ENCODE assay signal across 8 cellular contexts in the genomic region with DNA sequence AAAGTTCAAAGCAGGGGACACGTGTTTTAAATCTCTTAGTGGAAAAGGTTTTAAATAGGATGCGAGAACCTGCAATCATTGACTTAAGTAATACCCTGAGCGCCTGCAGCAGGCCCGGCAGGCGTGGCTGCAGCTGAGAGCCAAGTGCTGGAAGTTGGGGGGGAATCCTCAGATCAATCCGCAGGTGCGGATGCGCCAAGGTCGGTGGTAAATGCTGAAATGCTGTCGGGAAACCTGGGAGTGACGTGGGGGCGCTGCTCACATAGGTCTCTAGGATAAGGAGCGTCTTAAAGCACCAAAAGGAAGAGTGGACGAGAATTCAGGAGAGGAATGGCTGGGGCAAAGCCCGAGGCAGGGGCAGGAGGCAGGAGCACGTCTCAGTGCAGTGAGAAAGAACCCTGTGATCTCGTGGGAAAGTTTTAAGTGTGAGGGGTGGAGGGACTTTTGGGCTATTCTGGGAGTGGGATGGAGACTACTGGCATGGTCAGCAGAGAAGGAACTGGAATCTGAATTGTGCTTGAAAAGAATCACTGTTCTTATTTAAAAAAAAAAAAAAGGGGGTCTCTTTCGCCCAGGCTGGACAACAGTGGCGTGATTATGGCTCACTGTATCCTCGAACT. TPM values are rescaled to one million over a fixed set of nuclear protein-coding genes. Genes with fewer than 3 reads are reported as not detected.
DNase-seq lines count a peak whose midpoint lies in the region; ATAC-seq and TF ChIP-seq lines count a peak whose summit lies in the region.

No MANE protein-coding gene starts in this region.

- H3K4me1 ChIP-seq in duodenal mucosa (ENCODE audit: control insufficient read depth in 1 of 2, insufficient read depth in 2 of 2, low read length in 2 of 2) (peaks cover 13 to 31% of the 10 kb centered on the region in 2 donors), mesodermal cell (ENCODE audit: control insufficient read depth, insufficient read depth, low read length, poor library complexity, severe bottlenecking) (peaks cover 48% of the 10 kb centered on the region)

- peak overlapping the region; percentile 56 for H3K4me3 ChIP-seq in GM12864 (ENCODE audit: low read depth, low read length)
- peak overlapping the region; percentile 75 to 88 for H3K4me3 ChIP-seq in duodenal mucosa (ENCODE audit: low read depth in 1 of 2, low read length in 2 of 2)
- H3K4me3 ChIP-seq in mesodermal cell (ENCODE audit: extremely low read depth, insufficient read depth, low read length, poor library complexity, severe bottlenecking), result peak overlapping the region; percentile 73

- WGBS in mesodermal cell (ENCODE audit: insufficient coverage in 2 of 2), 2 experiments, result 1 to 14% methylated on average over 13 to 20 of the region's 20 CpGs

- TF ChIP-seq CTCF in GM12864 (IDR thresholded peaks at IDR 0.05; ENCODE audit: low read depth, low read length, missing control alignments), result peak; percentile 28

- H3K27ac ChIP-seq in duodenal mucosa (ENCODE audit: low read depth, low read length) (peak overlapping the region; percentile 75), mesodermal cell (ENCODE audit: low read depth, low read length, severe bottlenecking) (peak overlapping the region; percentile 78)

- H3K27me3 ChIP-seq in duodenal mucosa (ENCODE audit: control insufficient read depth in 1 of 2, insufficient read depth in 2 of 2, low read length in 2 of 2), result no peaks in the 10 kb centered on the region

- no peaks in the 10 kb centered on the region for H3K9me3 ChIP-seq in duodenal mucosa (ENCODE audit: control insufficient read depth in 1 of 2, low read length in 2 of 2)
- no peaks in the 10 kb centered on the region for H3K9me3 ChIP-seq in mesodermal cell (ENCODE audit: control insufficient read depth, low read length)

- DNase-seq in GM12864 (ENCODE audit: low read depth), result no peak
- DNase-seq in LHCN-M2 (ENCODE audit: low read depth), result peak; percentile 50
- peak; percentile 11 for DNase-seq in T follicular helper cell (ENCODE audit: low read depth)
- peak; percentile 63 for DNase-seq in stimulated activated naive CD8-positive, alpha-beta T cell treated with anti-CD3 and anti-CD28 coated beads, Interleukin-15, Interleukin-2, amounts not matched to agents 100 U/mL and 50 U/mL, for 24 hours
- no peak for DNase-seq in inferior parietal cortex (ENCODE audit: extremely low spot score)
- no peak for DNase-seq in superior temporal gyrus (ENCODE audit: extremely low spot score)

- no peaks in the 10 kb centered on the region for H3K36me3 ChIP-seq in duodenal mucosa (ENCODE audit: control insufficient read depth in 1 of 2, insufficient read depth in 2 of 2, low read length in 2 of 2)
- H3K36me3 ChIP-seq in mesodermal cell (ENCODE audit: control insufficient read depth, insufficient read depth, low read length), result peaks cover 21% of the 10 kb centered on the region

- no peak for ATAC-seq in stimulated activated naive CD8-positive, alpha-beta T cell treated with anti-CD3 and anti-CD28 coated beads, Interleukin-15, Interleukin-2, amounts not matched to agents 100 U/mL and 50 U/mL, for 24 hours

- peak overlapping the region; percentile 67 to 83 for H3K9ac ChIP-seq in duodenal mucosa (ENCODE audit: low read depth in 1 of 2, low read length in 2 of 2)

RNA-seq across cellular contexts. Expression of gene CDCA4, which starts 0.9 kb away (rescaled TPM):
- 63.1 and 63.6 TPM in 2 replicates for total RNA-seq in LHCN-M2 (2014; rRNA removed)
- polyA plus RNA-seq in LHCN-M2 (2012), result 21.3 TPM
- 33.1 TPM for polyA plus RNA-seq in mesodermal cell (2013, experiment 1 of 2)
- 29.9 TPM for polyA plus RNA-seq in mesodermal cell (2013, experiment 2 of 2)

RNA-seq across cellular contexts. Expression of gene CLBA1, which starts 36.2 kb away (rescaled TPM):
- 9.4 and 10.8 TPM in 2 replicates for total RNA-seq in LHCN-M2 (2014; rRNA removed)
- 5.2 TPM for polyA plus RNA-seq in LHCN-M2 (2012)
- polyA plus RNA-seq in mesodermal cell (2013, experiment 1 of 2), result 7.3 TPM
- 6.4 TPM for polyA plus RNA-seq in mesodermal cell (2013, experiment 2 of 2)

RNA-seq across cellular contexts. Expression of gene GPR132, which starts 43.5 kb away (rescaled TPM):
- total RNA-seq in LHCN-M2 (2014; rRNA removed), result not detected in 2 replicates
- polyA plus RNA-seq in LHCN-M2 (2012), result not detected
- polyA plus RNA-seq in mesodermal cell (2013, experiment 1 of 2), result 0.59 TPM
- 0.86 TPM for polyA plus RNA-seq in mesodermal cell (2013, experiment 2 of 2)

RNA-seq across cellular contexts. Expression of gene AHNAK2, which starts 43.6 kb away (rescaled TPM):
- total RNA-seq in LHCN-M2 (2014; rRNA removed), result 65.9 and 88.2 TPM in 2 replicates
- 81.2 TPM for polyA plus RNA-seq in LHCN-M2 (2012)
- 5.0 TPM for polyA plus RNA-seq in mesodermal cell (2013, experiment 1 of 2)
- polyA plus RNA-seq in mesodermal cell (2013, experiment 2 of 2), result 4.9 TPM

Comparison
In these comparisons a context has a peak if more than half of its experiments do, and no peak if none do; other contexts are left out.
1. DNase-seq: peak in LHCN-M2 (single experiment), T follicular helper cell (single experiment) and stimulated activated naive CD8-positive, alpha-beta T cell treated with anti-CD3 and anti-CD28 coated beads, Interleukin-15, Interleukin-2, amounts not matched to agents 100 U/mL and 50 U/mL, for 24 hours (single experiment); none in GM12864 (single experiment), inferior parietal cortex (single experiment) and superior temporal gyrus (single experiment).
2. Peak in every context shown above with its lines, with median percentiles within 50 percentile points of each other: H3K4me3 ChIP-seq.